Comparison of ENCODE assay signal across 8 cellular contexts in genomic region chr7:143901710-143902587, GRCh38. TPM values are rescaled to one million over a fixed set of nuclear protein-coding genes. Genes with fewer than 3 reads are reported as not detected.
DNase-seq lines count a peak whose midpoint lies in the region; ATAC-seq and TF ChIP-seq lines count a peak whose summit lies in the region.

Gene TCAF1, minus strand, starts transcription at chr7:143902176. Its CDS starts 25,568 bp downstream, at chr7:143876608.

- no peaks in the 10 kb centered on the region for H3K27me3 ChIP-seq in Caco-2 (replicated peaks; ENCODE audit: control insufficient read depth, insufficient read depth, low read length)
- no peaks in the 10 kb centered on the region for H3K27me3 ChIP-seq in endocrine pancreas (ENCODE audit: control insufficient read depth, insufficient read depth, low read length)

- TF ChIP-seq CTCF in Caco-2 (IDR thresholded peaks at IDR 0.05; ENCODE audit: insufficient read depth in 1 of 2, low read depth in 1 of 2, low read length in 1 of 2, severe bottlenecking in 1 of 2, unreplicated experiment in 1 of 2) (peak; percentile 14 to 63), GM20000 (IDR thresholded peaks at IDR 0.05; ENCODE audit: extremely low read depth, missing control alignments) (peak; percentile 21)

- peak; percentile 96 for ATAC-seq in activated CD8-positive, alpha-beta memory T cell treated with anti-CD3 and anti-CD28 coated beads, Interleukin-2, amount 10 ng/mL, durations not matched to agents 7 days and 5 days

- no peaks in the 10 kb centered on the region for H3K27me3 Mint-ChIP-seq in Caco-2 (ENCODE audit: insufficient read depth, unreplicated experiment)
- no peaks in the 10 kb centered on the region for H3K27me3 Mint-ChIP-seq in activated CD8-positive, alpha-beta memory T cell treated with anti-CD3 and anti-CD28 coated beads, Interleukin-2, amount 10 ng/mL, durations not matched to agents 7 days and 5 days

- H3K4me1 Mint-ChIP-seq in Caco-2 (ENCODE audit: low read depth, unreplicated experiment), result peaks cover 36% of the 10 kb centered on the region
- H3K4me1 Mint-ChIP-seq in activated CD8-positive, alpha-beta memory T cell treated with anti-CD3 and anti-CD28 coated beads, Interleukin-2, amount 10 ng/mL, durations not matched to agents 7 days and 5 days, result peaks cover 24% of the 10 kb centered on the region

- H3K4me1 ChIP-seq in Caco-2 (peaks cover 25% of the 10 kb centered on the region), endocrine pancreas (ENCODE audit: control insufficient read depth, insufficient read depth, low read length) (peaks cover 8% of the 10 kb centered on the region)

- BruUV-seq in Caco-2 (replicated peaks; lab: Mats Ljungman, UMichigan), result no TSS peak

- CTCF ChIA-PET in Caco-2 (lab: Charles Lee), result interaction anchor here (0.6 to 3.5 kb wide), 15 partner anchors 9 to 226 kb away, joined by 3 to 20 read pairs (median 5); partner anchors contain the start of gene OR2F2
- CTCF ChIA-PET in activated CD8-positive, alpha-beta memory T cell treated with anti-CD3 and anti-CD28 coated beads, Interleukin-2, amount 10 ng/mL, durations not matched to agents 7 days and 5 days (lab: Charles Lee), result interaction anchor here (1.0 to 2.5 kb wide), 11 partner anchors 9 to 226 kb away, joined by 3 to 29 read pairs (median 7); no protein-coding TSS in a partner anchor

- peaks cover 18% of the 10 kb centered on the region for H3K36me3 Mint-ChIP-seq in Caco-2 (ENCODE audit: insufficient read depth, unreplicated experiment)
- peaks cover 1% of the 10 kb centered on the region for H3K36me3 Mint-ChIP-seq in activated CD8-positive, alpha-beta memory T cell treated with anti-CD3 and anti-CD28 coated beads, Interleukin-2, amount 10 ng/mL, durations not matched to agents 7 days and 5 days

- no peaks in the 10 kb centered on the region for H3K9me3 ChIP-seq in Caco-2
- no peaks in the 10 kb centered on the region for H3K9me3 ChIP-seq in endocrine pancreas (ENCODE audit: control insufficient read depth, low read length)

- POLR2A ChIA-PET in Caco-2 (lab: Charles Lee), result interaction anchor here (0.6 to 2.5 kb wide), 13 partner anchors 10 to 226 kb away, joined by 3 to 31 read pairs (median 4); partner anchors contain the start of gene OR2F2

- H3K9ac ChIP-seq in endocrine pancreas (ENCODE audit: control insufficient read depth, insufficient read depth, low read length), result peak within 1 kb of the TSS; percentile 81

- H3K9me3 Mint-ChIP-seq in Caco-2 (ENCODE audit: unreplicated experiment), result no peaks in the 10 kb centered on the region
- no peaks in the 10 kb centered on the region for H3K9me3 Mint-ChIP-seq in activated CD8-positive, alpha-beta memory T cell treated with anti-CD3 and anti-CD28 coated beads, Interleukin-2, amount 10 ng/mL, durations not matched to agents 7 days and 5 days (ENCODE audit: low read depth)

- DNase-seq in Caco-2, result peak; percentile 96 to 98
- DNase-seq in GM20000 (ENCODE audit: low spot score), result peak; percentile 95
- peak; percentile 97 for DNase-seq in HT-29 (ENCODE audit: low spot score)
- peak; percentile 58 for DNase-seq in NOMO-1 treated with DMSO at 0.1 percent for 48 hours (lab: John Stamatoyannopoulos, UW; ENCODE audit: unreplicated experiment)
- peak; percentile 93 for DNase-seq in activated CD8-positive, alpha-beta memory T cell treated with anti-CD3 and anti-CD28 coated beads, Interleukin-2, amount 10 ng/mL, durations not matched to agents 7 days and 5 days
- peak; percentile 97 for DNase-seq in mesenteric fat pad (ENCODE audit: low spot score)
- peak; percentile 77 for DNase-seq in stimulated activated CD8-positive, alpha-beta memory T cell treated with anti-CD3 and anti-CD28 coated beads, Interleukin-15, amount 100 ng/mL, for 24 hours (ENCODE audit: low read depth)

- H3K4me3 ChIP-seq in Caco-2 (ENCODE audit: low read depth, low read length) (peak within 1 kb of the TSS; percentile 90), endocrine pancreas (ENCODE audit: control insufficient read depth, insufficient read depth, low read length) (peak within 1 kb of the TSS; percentile 97)

- H3K4me3 Mint-ChIP-seq in Caco-2 (ENCODE audit: unreplicated experiment), result peak within 1 kb of the TSS; percentile 92
- H3K4me3 Mint-ChIP-seq in activated CD8-positive, alpha-beta memory T cell treated with anti-CD3 and anti-CD28 coated beads, Interleukin-2, amount 10 ng/mL, durations not matched to agents 7 days and 5 days, result peak within 1 kb of the TSS; percentile 90

- peak within 1 kb of the TSS; percentile 94 for H3K27ac Mint-ChIP-seq in Caco-2 (ENCODE audit: unreplicated experiment)
- peak within 1 kb of the TSS; percentile 90 for H3K27ac Mint-ChIP-seq in activated CD8-positive, alpha-beta memory T cell treated with anti-CD3 and anti-CD28 coated beads, Interleukin-2, amount 10 ng/mL, durations not matched to agents 7 days and 5 days

- intact Hi-C loops in Caco-2 (cut with micrococcal nuclease; ENCODE audit: unreplicated experiment), result loop anchor here (1.0 to 2.0 kb wide), 6 partner anchors 12 to 225 kb away; no protein-coding TSS in a partner anchor

- H3K36me3 ChIP-seq in Caco-2 (ENCODE audit: control insufficient read depth, insufficient read depth, low read length) (0 out of 2 replicates have a peak, but pooled peaks cover 1% of the 10 kb centered on the region), endocrine pancreas (ENCODE audit: control insufficient read depth, insufficient read depth, low read length) (no peaks in the 10 kb centered on the region)

RNA-seq across cellular contexts. Expression of gene TCAF1, which starts in this region (rescaled TPM):
- total RNA-seq in Caco-2 (2022) (92.3 and 95.1 TPM in 2 replicates), mesenteric fat pad (50.8 TPM)
- 17.4 and 22.4 TPM in 2 replicates for total RNA-seq in HT-29 (2014; rRNA removed; shearing (Covaris generic))
- 10 to 100 TPM; 17.4 to 17.8 TPM for total RNA-seq in activated CD8-positive, alpha-beta memory T cell treated with anti-CD3 and anti-CD28 coated beads, Interleukin-2, amount 10 ng/mL, durations not matched to agents 7 days and 5 days

Comparison
In these comparisons a context has a peak if more than half of its experiments do, and no peak if none do; other contexts are left out.
1. Peak in every context shown above with its lines: DNase-seq, ATAC-seq and H3K4me3 ChIP-seq.